Comparison of ENCODE assay signal across 13 cellular contexts in the genomic region with DNA sequence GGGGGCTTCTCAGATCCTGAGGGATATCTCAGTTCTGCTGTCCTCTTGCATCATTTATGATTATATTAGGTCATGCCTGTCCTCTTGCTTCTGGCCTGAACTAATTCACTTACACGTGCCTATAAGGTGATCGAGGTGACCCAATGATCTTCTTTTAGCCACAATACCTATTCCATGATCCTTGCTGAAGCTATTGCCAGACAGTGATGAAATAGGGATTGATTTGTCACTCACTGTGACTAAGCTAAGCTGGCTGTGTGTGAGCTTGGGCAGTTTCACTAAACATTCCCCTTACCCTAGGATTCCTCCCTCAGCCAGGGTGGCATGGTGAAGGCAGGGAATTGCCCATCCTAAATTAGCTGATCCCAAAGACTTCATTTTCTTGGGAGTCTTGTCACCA. TPM values are rescaled to one million over a fixed set of nuclear protein-coding genes. Genes with fewer than 3 reads are reported as not detected.
DNase-seq lines count a peak whose midpoint lies in the region; ATAC-seq and TF ChIP-seq lines count a peak whose summit lies in the region.
"Had no signal": no experiment of that assay in that cellular context is flagged by ENCODE, and none has a peak within 500 bp of the region (broad histone marks: within the 10 kb centered on the region; RNA-seq: fewer than 3 reads in every experiment).

No MANE protein-coding gene starts in this region.

- TF ChIP-seq POLR2A in right lobe of liver (IDR thresholded peaks at IDR 0.05), result no peak

- ATAC-seq in right lobe of liver (peak; percentile 96 to 99 (median 97)), HG03280 (IDR thresholded peaks at IDR 0.05; ENCODE audit: unreplicated experiment) (no peak), HG02642 (IDR thresholded peaks at IDR 0.05; ENCODE audit: poor library complexity, unreplicated experiment) (no peak), GM21390 (IDR thresholded peaks at IDR 0.05; ENCODE audit: unreplicated experiment) (no peak)
- ATAC-seq: stimulated activated effector memory CD8-positive, alpha-beta T cell treated with anti-CD3 and anti-CD28 coated beads, Interleukin-12 subunit alpha, Interleukin-12 subunit beta, amount 100 ng/mL, for 72 hours had no signal

- peaks cover 0 to 10% (median 4%) of the 10 kb centered on the region in 4 donors for H3K4me1 ChIP-seq in right lobe of liver

- peaks cover 0 to 13% (median 0%) of the 10 kb centered on the region in 4 donors for H3K36me3 ChIP-seq in right lobe of liver

- intact Hi-C loops in right lobe of liver (cut with DNase I), result no loop called here

- DNase-seq in AG20443 (ENCODE audit: low spot score) (peak; percentile 57), LHCN-M2 (ENCODE audit: low read depth) (peak; percentile 33), dedifferentiated amniotic fluid mesenchymal stem cell (ENCODE audit: extremely low spot score) (peak; percentile 46), right lobe of liver (peak in 1 of 3 donors; percentile 66), mesenteric fat pad (ENCODE audit: low spot score) (no peak)
- DNase-seq: NCI-H1694; NCI-H69; stimulated activated CD4-positive, alpha-beta T cell treated with anti-CD3 and anti-CD28 coated beads, Interleukin-1b, Interleukin-23, amount 100 ng/mL, for 48 hours had no signal

- no peak overlapping the region for H3K4me3 ChIP-seq in right lobe of liver
- H3K4me3 ChIP-seq: SK-N-MC had no signal

- H3K27me3 ChIP-seq in right lobe of liver, result no peaks in the 10 kb centered on the region

- H3K27ac ChIP-seq in right lobe of liver, result peak overlapping the region; percentile 0 to 90 (median 51)
- H3K27ac ChIP-seq: SK-N-MC had no signal

- 15% methylated on average over 2 of the region's 2 CpGs for WGBS in right lobe of liver (ENCODE audit: insufficient coverage, low coverage, low lambda C conversion rate, missing lambda C conversion rate)

- H3K9me3 ChIP-seq in right lobe of liver, result no peaks in the 10 kb centered on the region

- no peak for TF ChIP-seq CTCF in right lobe of liver (IDR thresholded peaks at IDR 0.05)

RNA-seq across cellular contexts. Expression of gene HADH, which starts 19.0 kb away (rescaled TPM):
- total RNA-seq in LHCN-M2 (2014; rRNA removed) (13.4 and 16.1 TPM in 2 replicates), right lobe of liver (100 to 1,000 TPM in 3 of 6 experiments, 10 to 100 TPM in 3; 67.2 to 152 (median 104) TPM), mesenteric fat pad (111 TPM)
- 34.5 TPM for polyA plus RNA-seq in LHCN-M2 (2012)

Comparison
In these comparisons a context has a peak if more than half of its experiments do, and no peak if none do; other contexts are left out.
1. ATAC-seq: peak in right lobe of liver (4 of 4); none in HG03280 (single experiment), HG02642 (single experiment) and GM21390 (single experiment).